8 cellular contexts compared by ENCODE assay signal in the genomic region with DNA sequence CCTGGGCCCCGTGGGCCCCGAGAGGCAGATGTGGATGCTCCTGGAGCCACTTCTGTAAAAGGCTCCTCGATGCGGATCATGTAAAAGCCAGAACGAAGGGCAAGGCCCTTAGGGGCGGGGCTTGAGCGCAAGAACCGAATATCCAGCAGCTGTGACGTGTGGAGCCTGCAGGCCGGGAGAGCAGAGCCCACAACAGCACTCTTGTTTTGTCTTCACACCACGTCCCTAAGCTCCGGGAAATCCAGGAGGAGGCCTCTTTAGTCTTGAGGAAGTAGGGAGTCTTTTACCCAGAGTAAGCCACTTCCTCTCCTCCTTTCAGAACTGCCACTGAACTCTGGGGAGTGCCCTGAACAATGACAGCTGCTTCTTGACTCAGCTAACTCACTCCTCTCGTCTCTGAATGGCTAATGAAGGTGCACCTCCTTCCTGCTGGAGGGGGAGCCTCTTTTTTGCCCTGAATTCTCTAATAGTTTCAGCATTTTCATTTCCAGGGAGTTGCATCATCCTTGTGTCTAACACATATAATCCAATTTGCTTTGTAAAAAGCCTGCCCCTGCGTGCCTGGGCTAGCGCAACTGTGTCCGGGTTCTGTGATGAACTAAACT. TPM values are rescaled to one million over a fixed set of nuclear protein-coding genes. Genes with fewer than 3 reads are reported as not detected.
DNase-seq lines count a peak whose midpoint lies in the region; ATAC-seq and TF ChIP-seq lines count a peak whose summit lies in the region.

No MANE protein-coding gene starts in this region.

- peak overlapping the region; percentile 72 to 97 (median 84) for H3K4me2 ChIP-seq in BLaER1 treated with 17β-estradiol and CSF1 and Interleukin-3, amounts not matched to agents 10 nM and 100 nM

- TF ChIP-seq CTCF in Peyer's patch (IDR thresholded peaks at IDR 0.05): no peak
- no peak for TF ChIP-seq CTCF in brain microvascular endothelial cell (IDR thresholded peaks at IDR 0.05; ENCODE audit: low read depth, low read length, missing control alignments)
- no peak for TF ChIP-seq CTCF in Calu3 (IDR thresholded peaks at IDR 0.05; ENCODE audit: unreplicated experiment)

- peak; percentile 68 for ATAC-seq in HG02610 (IDR thresholded peaks at IDR 0.05; ENCODE audit: unreplicated experiment)

- CTCF ChIA-PET in Calu3 (lab: Charles Lee): no interaction called here

- H3K4me1 ChIP-seq in BLaER1 treated with 17β-estradiol and CSF1 and Interleukin-3, amounts not matched to agents 10 nM and 100 nM: peaks cover 24 to 35% (median 27%) of the 10 kb centered on the region in 10 experiments
- H3K4me1 ChIP-seq in Peyer's patch: peaks cover 0 to 10% (median 5%) of the 10 kb centered on the region in 4 donors

- intact Hi-C loops in Calu3 (cut with micrococcal nuclease; ENCODE audit: unreplicated experiment): no loop called here

- H3K27ac ChIP-seq in BLaER1 treated with 17β-estradiol and CSF1 and Interleukin-3, amounts not matched to agents 10 nM and 100 nM: peak overlapping the region; percentile 63 to 80 (median 72)
- H3K27ac ChIP-seq in Peyer's patch (peak overlapping the region; percentile 47 to 69 (median 62)), brain microvascular endothelial cell (peak overlapping the region; percentile 5)

- no TSS peak for BruUV-seq in Calu3 (replicated peaks; lab: Mats Ljungman, UMichigan)

- peak overlapping the region; percentile 59 to 76 (median 72); a peak in 21 of 22 replicates for H3K9ac ChIP-seq in BLaER1 treated with 17β-estradiol and CSF1 and Interleukin-3, amounts not matched to agents 10 nM and 100 nM

- peaks cover 8% of the 10 kb centered on the region for H3K4me1 Mint-ChIP-seq in Calu3 (ENCODE audit: low read depth, unreplicated experiment)

- H3K36me3 Mint-ChIP-seq in Calu3 (ENCODE audit: insufficient read depth, unreplicated experiment): peaks cover 31% of the 10 kb centered on the region

- in situ Hi-C loops in brain microvascular endothelial cell (cut with HindIII; ENCODE audit: low pct_ligation_motif_present, low sequenced_read_pairs): no loop called here

- no peak overlapping the region for H3K27ac Mint-ChIP-seq in Calu3 (ENCODE audit: unreplicated experiment)

- H3K27me3 ChIP-seq in BLaER1 treated with 17β-estradiol and CSF1 and Interleukin-3, amounts not matched to agents 10 nM and 100 nM: no peaks in the 10 kb centered on the region
- no peaks in the 10 kb centered on the region for H3K27me3 ChIP-seq in Peyer's patch
- H3K27me3 ChIP-seq in brain microvascular endothelial cell (replicated peaks): no peaks in the 10 kb centered on the region

- peaks cover 14 to 33% (median 29%) of the 10 kb centered on the region in 11 experiments; a peak in 21 of 22 replicates for H3K9me3 ChIP-seq in BLaER1 treated with 17β-estradiol and CSF1 and Interleukin-3, amounts not matched to agents 10 nM and 100 nM (replicated peaks in 1 of 11)
- H3K9me3 ChIP-seq in Peyer's patch: no peaks in the 10 kb centered on the region

- H4K20me1 ChIP-seq in BLaER1 treated with 17β-estradiol and CSF1 and Interleukin-3, amounts not matched to agents 10 nM and 100 nM: no peaks in the 10 kb centered on the region; a peak in 1 of 22 replicates

- no peaks in the 10 kb centered on the region for H3K27me3 Mint-ChIP-seq in Calu3 (ENCODE audit: unreplicated experiment)

- peak overlapping the region in 8 of 10 experiments; percentile 6 to 58 (median 24); a peak in 11 of 20 replicates for H3K4me3 ChIP-seq in BLaER1 treated with 17β-estradiol and CSF1 and Interleukin-3, amounts not matched to agents 10 nM and 100 nM
- H3K4me3 ChIP-seq in Peyer's patch (peak overlapping the region in 1 of 4 donors; percentile 15), brain microvascular endothelial cell (ENCODE audit: low read depth, low read length) (peak overlapping the region; percentile 22)

- TF ChIP-seq POLR2A in Peyer's patch (IDR thresholded peaks at IDR 0.05): no peak

- DNase-seq in Peyer's patch (peak in 2 of 3 donors; percentile 39 to 68), brain microvascular endothelial cell (peak; percentile 38), inferior parietal cortex (ENCODE audit: extremely low spot score) (peak; percentile 38), NCI-H146 treated with DMSO at 0.1 percent for 48 hours (lab: John Stamatoyannopoulos, UW; ENCODE audit: unreplicated experiment) (no peak), Calu3 (no peak)
- peak; percentile 61 for DNase-seq in stimulated activated CD4-positive, alpha-beta T cell treated with anti-CD3 and anti-CD28 coated beads, Interleukin-15, amount 100 ng/mL, for 24 hours

- peaks cover 52 to 81% (median 75%) of the 10 kb centered on the region in 11 experiments for H3K36me3 ChIP-seq in BLaER1 treated with 17β-estradiol and CSF1 and Interleukin-3, amounts not matched to agents 10 nM and 100 nM
- H3K36me3 ChIP-seq in Peyer's patch (peaks cover 0 to 60% (median 0%) of the 10 kb centered on the region in 3 donors), brain microvascular endothelial cell (replicated peaks) (peaks cover 36% of the 10 kb centered on the region)

- peaks cover 2% of the 10 kb centered on the region for H3K9me3 Mint-ChIP-seq in Calu3 (ENCODE audit: low read depth, unreplicated experiment)

- no peak overlapping the region for H3K4me3 Mint-ChIP-seq in Calu3 (ENCODE audit: low read depth, unreplicated experiment)

RNA-seq across cellular contexts. Expression of gene L3MBTL2, which starts 12.5 kb away (rescaled TPM):
- total RNA-seq in Peyer's patch: 10 to 100 TPM; 15.0 to 41.3 (median 20.1) TPM
- 27.0 and 28.2 TPM in 2 replicates for total RNA-seq in Calu3 (2022)

RNA-seq across cellular contexts. Expression of gene CHADL, which starts 23.1 kb away (rescaled TPM):
- 1 to 10 TPM in 2 of 4 donors, under 1 TPM in 1, not detected in 1; 0.80 to 5.3 (median 2.3) TPM for total RNA-seq in Peyer's patch
- total RNA-seq in Calu3 (2022): 0.73 and 1.5 TPM in 2 replicates

Comparison
In these comparisons a context has a peak if more than half of its experiments do, and no peak if none do; other contexts are left out.
1. H3K27ac ChIP-seq: peak in every context shown above with its lines; median percentile 72 in BLaER1 treated with 17β-estradiol and CSF1 and Interleukin-3, amounts not matched to agents 10 nM and 100 nM; 62 in Peyer's patch; 5 in brain microvascular endothelial cell.
2. DNase-seq: peak in Peyer's patch (2 of 3), brain microvascular endothelial cell (single experiment), inferior parietal cortex (single experiment) and stimulated activated CD4-positive, alpha-beta T cell treated with anti-CD3 and anti-CD28 coated beads, Interleukin-15, amount 100 ng/mL, for 24 hours (single experiment); none in NCI-H146 treated with DMSO at 0.1 percent for 48 hours (single experiment) and Calu3 (single experiment).